ENCODE assay signal across 33 cellular contexts in genomic region chr1:222973561-222973960, GRCh38.
"Had no signal": no experiment of that assay in that cellular context is flagged by ENCODE, and none has a peak within 500 bp of the region (broad histone marks: within the 10 kb centered on the region; RNA-seq: fewer than 3 reads in every experiment).

No MANE protein-coding gene starts in this region.

- H3K4me3 ChIP-seq: adrenal gland, K562, PC-9 had no signal

- H3K36me3 ChIP-seq: adrenal gland, brain microvascular endothelial cell had no signal

- DNase-seq: activated B cell treated with CpG ODN at 0.5 μM for 24 hours; activated CD4-positive, alpha-beta memory T cell treated with anti-CD3 and anti-CD28 coated beads for 36 hours; activated CD4-positive, alpha-beta T cell treated with anti-CD3 and anti-CD28 coated beads for 4 hours; activated CD4-positive, alpha-beta T cell treated with anti-CD3 and anti-CD28 coated beads, Interleukin-2, amount 50 U/mL, for 1 hour; activated CD4-positive, CD25-positive, alpha-beta regulatory T cell treated with anti-CD3 and anti-CD28 coated beads, Interleukin-2, amount 50 U/mL, for 72 hours; activated CD8-positive, alpha-beta memory T cell treated with anti-CD3 and anti-CD28 coated beads, Interleukin-2, amount 50 U/mL, for 4 hours; activated gamma-delta T cell treated with Interleukin-2 at 50 U/mL for 16 hours; activated naive CD4-positive, alpha-beta T cell treated with anti-CD3 and anti-CD28 coated beads for 36 hours; activated T-cell treated with anti-CD3 and anti-CD28 coated beads for 4 hours; activated T-cell treated with anti-CD3 and anti-CD28 coated beads, Interleukin-2, amount 50 U/mL, for 4 hours; adrenal gland; brain microvascular endothelial cell; NCI-H1048; NCI-H1105 treated with DMSO at 0.1 percent for 48 hours; NCI-H1436; NCI-H1694; NCI-H1930; NCI-H2081 treated with DMSO at 0.1 percent for 48 hours; NCI-H226; NCI-H446 treated with DMSO at 0.1 percent for 48 hours; NCI-H524; PC-9; SIG-M5; SW 1271; T-helper 1 cell; T-helper 2 cell; T-helper 9 cell had no signal

- H3K27ac ChIP-seq: adrenal gland, PC-9, RWPE1, VCaP had no signal

- H3K9me3 ChIP-seq: adrenal gland had no signal

- H3K36me3 Mint-ChIP-seq: activated CD4-positive, alpha-beta memory T cell treated with anti-CD3 and anti-CD28 coated beads for 36 hours; activated naive CD4-positive, alpha-beta T cell treated with anti-CD3 and anti-CD28 coated beads, Interleukin-2, amount 50 U/mL, for 72 hours had no signal

- FAIRE-seq: K562 had no signal

- ATAC-seq: activated naive CD4-positive, alpha-beta T cell treated with anti-CD3 and anti-CD28 coated beads, Interleukin-2, amount 50 U/mL, for 72 hours; activated T-cell treated with anti-CD3 and anti-CD28 coated beads, Interleukin-2, amount 50 U/mL, for 4 hours; K562; Right ventricle myocardium inferior had no signal

- H3K27me3 Mint-ChIP-seq: activated B cell treated with CpG ODN at 0.5 μM for 24 hours; activated CD4-positive, alpha-beta memory T cell treated with anti-CD3 and anti-CD28 coated beads for 36 hours had no signal

- H3K27me3 ChIP-seq: adrenal gland, brain microvascular endothelial cell had no signal

- H3K27ac Mint-ChIP-seq: activated B cell treated with CpG ODN at 0.5 μM for 24 hours; activated CD4-positive, alpha-beta memory T cell treated with anti-CD3 and anti-CD28 coated beads for 36 hours; activated naive CD4-positive, alpha-beta T cell treated with anti-CD3 and anti-CD28 coated beads for 36 hours; activated naive CD4-positive, alpha-beta T cell treated with anti-CD3 and anti-CD28 coated beads, Interleukin-2, amount 50 U/mL, for 72 hours; activated T-helper 1 cell treated with anti-CD3 and anti-CD28 coated beads, Interleukin-12 subunit alpha, Interleukin-12 subunit beta, Interleukin-2, Interleukin-4 antibody, amounts not matched to agents 30 ng/mL and 10 ng/mL and 1 ng/mL, durations not matched to agents 14 hours and 24 hours and 36 hours had no signal

- H3K9me3 Mint-ChIP-seq: activated B cell treated with CpG ODN at 0.5 μM for 24 hours; activated CD4-positive, alpha-beta memory T cell treated with anti-CD3 and anti-CD28 coated beads for 36 hours; activated naive CD4-positive, alpha-beta T cell treated with anti-CD3 and anti-CD28 coated beads for 36 hours; activated naive CD4-positive, alpha-beta T cell treated with anti-CD3 and anti-CD28 coated beads, Interleukin-2, amount 50 U/mL, for 72 hours; activated T-cell treated with anti-CD3 and anti-CD28 coated beads, Interleukin-2, amount 50 U/mL, for 4 hours; activated T-helper 1 cell treated with anti-CD3 and anti-CD28 coated beads, Interleukin-12 subunit alpha, Interleukin-12 subunit beta, Interleukin-2, Interleukin-4 antibody, amounts not matched to agents 30 ng/mL and 10 ng/mL and 1 ng/mL, durations not matched to agents 14 hours and 24 hours and 36 hours had no signal

- H3K4me3 Mint-ChIP-seq: activated B cell treated with CpG ODN at 0.5 μM for 24 hours; activated CD4-positive, alpha-beta memory T cell treated with anti-CD3 and anti-CD28 coated beads for 36 hours; activated naive CD4-positive, alpha-beta T cell treated with anti-CD3 and anti-CD28 coated beads for 36 hours; activated T-cell treated with anti-CD3 and anti-CD28 coated beads, Interleukin-2, amount 50 U/mL, for 4 hours; activated T-helper 1 cell treated with anti-CD3 and anti-CD28 coated beads, Interleukin-12 subunit alpha, Interleukin-12 subunit beta, Interleukin-2, Interleukin-4 antibody, amounts not matched to agents 30 ng/mL and 10 ng/mL and 1 ng/mL, durations not matched to agents 14 hours and 24 hours and 36 hours had no signal
